ENCODE assay signal across 8 cellular contexts in the genomic region with DNA sequence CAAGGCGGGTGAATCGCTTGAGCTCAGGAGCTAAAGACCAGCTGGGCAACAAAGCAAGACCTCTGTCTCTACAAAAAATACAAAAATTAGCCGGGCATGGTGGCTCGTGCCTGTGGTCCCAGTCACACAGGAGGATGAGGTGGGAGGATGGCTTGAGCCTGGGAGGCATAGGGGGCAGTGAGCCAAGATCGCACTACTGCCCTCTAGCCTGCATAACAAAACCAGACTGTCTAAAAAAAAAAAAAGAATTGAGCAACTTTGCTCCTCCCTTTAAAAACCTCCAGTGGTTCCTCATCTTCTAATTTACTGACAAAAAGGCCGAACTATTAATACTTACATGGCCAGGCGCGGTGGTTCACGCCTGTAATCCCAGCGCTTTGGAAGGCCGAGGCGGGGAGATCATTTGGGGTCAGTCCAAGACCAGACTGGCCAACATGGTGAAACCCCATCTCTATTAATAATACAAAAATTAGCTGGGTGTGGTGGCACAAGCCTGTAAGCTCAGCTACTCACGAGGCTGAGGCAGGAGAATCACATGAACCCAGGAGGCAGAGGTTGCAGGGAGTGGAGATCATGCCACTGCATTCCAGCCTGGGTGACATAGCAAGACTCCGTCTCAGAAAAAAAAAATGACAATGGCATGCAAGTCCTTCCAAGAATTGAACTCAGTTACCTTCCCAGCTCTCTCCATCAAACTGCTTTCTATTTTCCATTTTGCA. TPM values are rescaled to one million over a fixed set of nuclear protein-coding genes. Genes with fewer than 3 reads are reported as not detected.
DNase-seq lines count a peak whose midpoint lies in the region; ATAC-seq and TF ChIP-seq lines count a peak whose summit lies in the region.

No MANE protein-coding gene starts in this region.

- H3K4me3 ChIP-seq in cardiac muscle cell (no peak overlapping the region), esophagus (ENCODE audit: low read depth in 1 of 2, low read length in 2 of 2) (no peak overlapping the region), neuronal stem cell (ENCODE audit: low read length in 2 of 2) (no peak overlapping the region)

- no peak overlapping the region for H4K91ac ChIP-seq in neuronal stem cell (ENCODE audit: low read depth, low read length, poor library complexity)

- TF ChIP-seq CTCF in cardiac muscle cell (IDR thresholded peaks at IDR 0.05; ENCODE audit: low read depth, low read length) (peak; percentile 56), RWPE1 (conservative IDR thresholded peaks at IDR 0.05; ENCODE audit: low read depth) (peak; percentile 25; the same call in 1 of the 2 replicates)

- H3K4me2 ChIP-seq in neuronal stem cell (ENCODE audit: insufficient read depth, low read length, poor library complexity, severe bottlenecking), result no peak overlapping the region

- no peak overlapping the region for H2BK15ac ChIP-seq in neuronal stem cell (ENCODE audit: low read length)

- no peak overlapping the region for H2BK12ac ChIP-seq in neuronal stem cell (ENCODE audit: low read length)

- no peak overlapping the region for H3K9ac ChIP-seq in neuronal stem cell (ENCODE audit: low read depth, low read length, poor library complexity)

- 58 to 66% methylated on average over 14 of the region's 14 CpGs for WGBS in esophagus, 2 donors
- WGBS in neuronal stem cell (ENCODE audit: extremely low coverage in 2 of 2, insufficient read length in 2 of 2, insufficient replicate concordance in 1 of 2), 2 donors, result no CpG with 5 or more reads among the region's 14 CpGs

- H2AFZ ChIP-seq in neuronal stem cell (ENCODE audit: low read length), result no peak overlapping the region

- no peak overlapping the region for H3K4ac ChIP-seq in neuronal stem cell (ENCODE audit: low read length)

- no peak overlapping the region for H3K18ac ChIP-seq in neuronal stem cell (ENCODE audit: low read length)

- H3K9me3 ChIP-seq in cardiac muscle cell (ENCODE audit: low read depth) (no peaks in the 10 kb centered on the region), esophagus (ENCODE audit: control insufficient read depth in 2 of 2, insufficient read depth in 1 of 2, low read depth in 1 of 2, low read length in 1 of 2) (no peaks in the 10 kb centered on the region), neuronal stem cell (replicated peaks in 1 of 2; ENCODE audit: control insufficient read depth in 2 of 2, insufficient read depth in 1 of 2, low read depth in 1 of 2, low read length in 2 of 2) (no peaks in the 10 kb centered on the region)

- no peak for ATAC-seq in Right ventricle myocardium inferior
- no peak for ATAC-seq in GM18870 (IDR thresholded peaks at IDR 0.05; ENCODE audit: unreplicated experiment)
- ATAC-seq in HG03159 (IDR thresholded peaks at IDR 0.05; ENCODE audit: unreplicated experiment), result no peak

- H3K4me1 ChIP-seq in cardiac muscle cell (ENCODE audit: low read depth) (peaks cover 17% of the 10 kb centered on the region), esophagus (ENCODE audit: control insufficient read depth in 2 of 2, insufficient read depth in 2 of 2, low read length in 1 of 2) (no peaks in the 10 kb centered on the region), neuronal stem cell (ENCODE audit: control insufficient read depth in 2 of 2, insufficient read depth in 1 of 2, low read depth in 1 of 2, low read length in 2 of 2) (peaks cover 4 to 9% of the 10 kb centered on the region in 2 donors)

- no peak overlapping the region for H2BK5ac ChIP-seq in neuronal stem cell (ENCODE audit: low read length)

- no peaks in the 10 kb centered on the region for H3K27me3 ChIP-seq in cardiac muscle cell
- no peaks in the 10 kb centered on the region for H3K27me3 ChIP-seq in esophagus (ENCODE audit: control insufficient read depth in 1 of 2, insufficient read depth in 2 of 2, low read length in 2 of 2)
- H3K27me3 ChIP-seq in neuronal stem cell (ENCODE audit: control insufficient read depth in 3 of 3, insufficient read depth in 3 of 3, low read depth in 1 of 3, low read length in 3 of 3), result no peaks in the 10 kb centered on the region

- no peak overlapping the region for H3K14ac ChIP-seq in neuronal stem cell (ENCODE audit: low read length)

- H2BK120ac ChIP-seq in neuronal stem cell (ENCODE audit: low read depth, low read length), result no peak overlapping the region

- peak; percentile 31 to 84 for DNase-seq in cardiac muscle cell (ENCODE audit: low read depth in 1 of 2, low spot score in 1 of 2)
- DNase-seq in Right ventricle myocardium inferior (ENCODE audit: missing footprints), result no peak
- DNase-seq in RWPE1 (ENCODE audit: low spot score), result peak; percentile 76
- DNase-seq in neuronal stem cell (ENCODE audit: low spot score), result no peak
- no peak for DNase-seq in stimulated activated CD4-positive, alpha-beta T cell treated with anti-CD3 and anti-CD28 coated beads, Interleukin-2, amount 100 ng/mL, for 24 hours

- H3K27ac ChIP-seq in cardiac muscle cell (peak overlapping the region; percentile 75), RWPE1 (peak overlapping the region; percentile 68), esophagus (ENCODE audit: low read depth in 2 of 2, low read length in 1 of 2) (peak overlapping the region; percentile 12 to 83), neuronal stem cell (replicated peaks; ENCODE audit: low read length) (no peak overlapping the region)

- CTCF ChIA-PET in RWPE1 (lab: Yijun Ruan, JAX), result interaction anchor here (0.6 to 5.1 kb wide), 13 partner anchors 10 to 1453 kb away, joined by 3 to 45 read pairs (median 4); no protein-coding TSS in a partner anchor

- H3K36me3 ChIP-seq in cardiac muscle cell (no peaks in the 10 kb centered on the region), esophagus (ENCODE audit: control insufficient read depth in 2 of 2, insufficient read depth in 2 of 2, low read length in 1 of 2) (no peaks in the 10 kb centered on the region), neuronal stem cell (replicated peaks in 1 of 2; ENCODE audit: control insufficient read depth in 2 of 2, insufficient read depth in 2 of 2, low read length in 2 of 2) (peaks cover 0 to 40% of the 10 kb centered on the region in 2 donors)

- H2AK5ac ChIP-seq in neuronal stem cell (ENCODE audit: low read depth, low read length), result no peak overlapping the region

- H3K79me1 ChIP-seq in neuronal stem cell (ENCODE audit: low read depth, low read length), result peaks cover 11% of the 10 kb centered on the region

- no peak overlapping the region for H4K8ac ChIP-seq in neuronal stem cell (ENCODE audit: low read depth, low read length)

- POLR2A ChIA-PET in RWPE1 (lab: Yijun Ruan, JAX; ENCODE audit: low non-redundant PET), result interaction anchor here (0.6 to 2.4 kb wide), 3 partner anchors 27 to 56 kb away, joined by 4 to 16 read pairs (median 7); no protein-coding TSS in a partner anchor

- intact Hi-C loops in Right ventricle myocardium inferior (cut with DNase I), result no loop called here

- peak overlapping the region; percentile 65 for H3K23ac ChIP-seq in neuronal stem cell (ENCODE audit: low read depth, low read length, poor library complexity)

RNA-seq across cellular contexts. Expression of a gene that starts 4.4 kb away (rescaled TPM):
- total RNA-seq in cardiac muscle cell, result 37.3 and 47.4 TPM in 2 replicates
- polyA plus RNA-seq in cardiac muscle cell, result 41.7 and 45.5 TPM in 2 replicates
- 27.4 TPM for total RNA-seq in Right ventricle myocardium inferior
- 10 to 100 TPM in 1 of 2 donors, 1 to 10 TPM in 1; 9.5 to 20.9 TPM for polyA plus RNA-seq in esophagus
- 17.2 TPM for polyA plus RNA-seq in neuronal stem cell (2013, experiment 1 of 2)
- 17.4 TPM for polyA plus RNA-seq in neuronal stem cell (2013, experiment 2 of 2)

RNA-seq across cellular contexts. Expression of a gene that starts 41.3 kb away (rescaled TPM):
- total RNA-seq in cardiac muscle cell (3.7 and 5.4 TPM in 2 replicates), Right ventricle myocardium inferior (not detected)
- polyA plus RNA-seq in cardiac muscle cell (8.0 and 11.1 TPM in 2 replicates), esophagus (not detected)
- polyA plus RNA-seq in neuronal stem cell (2013, experiment 1 of 2), result 0.13 TPM
- polyA plus RNA-seq in neuronal stem cell (2013, experiment 2 of 2), result 0.17 TPM

Comparison
In these comparisons a context has a peak if more than half of its experiments do, and no peak if none do; other contexts are left out.
1. DNase-seq: peak in cardiac muscle cell (2 of 2) and RWPE1 (single experiment); none in Right ventricle myocardium inferior (single experiment), neuronal stem cell (single experiment) and stimulated activated CD4-positive, alpha-beta T cell treated with anti-CD3 and anti-CD28 coated beads, Interleukin-2, amount 100 ng/mL, for 24 hours (0 of 2).